Comparison of ENCODE assay signal across 8 cellular contexts in genomic region chr19:16470911-16471811, GRCh38. TPM values are rescaled to one million over a fixed set of nuclear protein-coding genes. Genes with fewer than 3 reads are reported as not detected.
DNase-seq lines count a peak whose midpoint lies in the region; ATAC-seq and TF ChIP-seq lines count a peak whose summit lies in the region.

No MANE protein-coding gene starts in this region.

- no peaks in the 10 kb centered on the region for H3K9me2 ChIP-seq in DOHH2 (replicated peaks; ENCODE audit: control insufficient read depth, low read length)

- H3K4me1 ChIP-seq in DOHH2 (ENCODE audit: control insufficient read depth, low read length) (peaks cover 29% of the 10 kb centered on the region), HUES48 (ENCODE audit: control insufficient read depth, insufficient read depth, low read length) (peaks cover 8% of the 10 kb centered on the region), prostate gland (replicated peaks) (peaks cover 4% of the 10 kb centered on the region)

- peak overlapping the region; percentile 80 for H3K4me2 ChIP-seq in DOHH2 (ENCODE audit: low read length)

- peak overlapping the region; percentile 50 for H3K9ac ChIP-seq in HUES48 (ENCODE audit: low read depth, low read length)

- peak; percentile 20 for ATAC-seq in GM21367 (IDR thresholded peaks at IDR 0.05; ENCODE audit: unreplicated experiment)
- peak; percentile 27 for ATAC-seq in activated T-helper 17 cell treated with anti-CD3 and anti-CD28 coated beads, Interleukin-2, amount 50 U/mL, for 72 hours (replicated peaks)

- H3K27me3 Mint-ChIP-seq in activated T-helper 17 cell treated with anti-CD3 and anti-CD28 coated beads, Interleukin-2, amount 50 U/mL, for 72 hours: no peaks in the 10 kb centered on the region
- peaks cover 20% of the 10 kb centered on the region for H3K27me3 Mint-ChIP-seq in glutamatergic neuron (ENCODE audit: unreplicated experiment)

- WGBS in prostate gland: under 1% methylated on average over 37 of the region's 67 CpGs

- peak overlapping the region; percentile 72 for H3K4me3 Mint-ChIP-seq in activated T-helper 17 cell treated with anti-CD3 and anti-CD28 coated beads, Interleukin-2, amount 50 U/mL, for 72 hours
- H3K4me3 Mint-ChIP-seq in glutamatergic neuron (ENCODE audit: unreplicated experiment): peak overlapping the region; percentile 92

- peak; percentile 36 for DNase-seq in glutamatergic neuron
- DNase-seq in prostate gland (ENCODE audit: low spot score): no peak
- DNase-seq in NCI-H128 (lab: John Stamatoyannopoulos, UW; ENCODE audit: unreplicated experiment): no peak
- no peak for DNase-seq in NCI-H1694 (lab: John Stamatoyannopoulos, UW)

- no peak for TF ChIP-seq CTCF in DOHH2 (IDR thresholded peaks at IDR 0.05; ENCODE audit: low read depth, low read length, poor library complexity, severe bottlenecking)
- TF ChIP-seq CTCF in glutamatergic neuron (IDR thresholded peaks at IDR 0.05; ENCODE audit: partially characterized antibody, unreplicated experiment): no peak
- no peak for TF ChIP-seq CTCF in prostate gland (IDR thresholded peaks at IDR 0.05)

- peaks cover 13% of the 10 kb centered on the region; the same call in 1 of the 2 replicates for H4K20me1 ChIP-seq in DOHH2 (ENCODE audit: control insufficient read depth, insufficient read depth, low read depth, low read length)

- H3K36me3 ChIP-seq in DOHH2 (ENCODE audit: control insufficient read depth, low read length) (peaks cover 12% of the 10 kb centered on the region; the same call in 1 of the 2 replicates), HUES48 (ENCODE audit: control insufficient read depth, insufficient read depth, low read length) (no peaks in the 10 kb centered on the region), prostate gland (no peaks in the 10 kb centered on the region)

- no peaks in the 10 kb centered on the region; the same call in 1 of the 2 replicates for H3K9me3 ChIP-seq in DOHH2 (ENCODE audit: control insufficient read depth, insufficient read depth, low read length)
- peaks cover 3% of the 10 kb centered on the region; the same call in 1 of the 2 replicates for H3K9me3 ChIP-seq in HUES48 (ENCODE audit: control insufficient read depth, insufficient read depth, low read length)
- no peaks in the 10 kb centered on the region for H3K9me3 ChIP-seq in prostate gland

- H3K4me1 Mint-ChIP-seq in activated T-helper 17 cell treated with anti-CD3 and anti-CD28 coated beads, Interleukin-2, amount 50 U/mL, for 72 hours: peaks cover 31% of the 10 kb centered on the region
- H3K4me1 Mint-ChIP-seq in glutamatergic neuron (ENCODE audit: low read depth, unreplicated experiment): peaks cover 30% of the 10 kb centered on the region

- H3K27me3 ChIP-seq in DOHH2 (ENCODE audit: control insufficient read depth, low read length): no peaks in the 10 kb centered on the region
- no peaks in the 10 kb centered on the region for H3K27me3 ChIP-seq in HUES48 (ENCODE audit: control insufficient read depth, insufficient read depth, low read length)
- H3K27me3 ChIP-seq in prostate gland (replicated peaks; ENCODE audit: insufficient read depth): no peaks in the 10 kb centered on the region

- H3K9me3 Mint-ChIP-seq in activated T-helper 17 cell treated with anti-CD3 and anti-CD28 coated beads, Interleukin-2, amount 50 U/mL, for 72 hours: no peaks in the 10 kb centered on the region
- peaks cover 7% of the 10 kb centered on the region for H3K9me3 Mint-ChIP-seq in glutamatergic neuron (ENCODE audit: unreplicated experiment)

- H3K27ac ChIP-seq in DOHH2 (ENCODE audit: low read depth, low read length) (peak overlapping the region; percentile 20; the same call in 1 of the 2 replicates), HUES48 (ENCODE audit: low read depth, low read length) (peak overlapping the region; percentile 83), prostate gland (peak overlapping the region; percentile 61 to 87)

- intact Hi-C loops in prostate gland (cut with DNase I): no loop called here

- no peak for TF ChIP-seq POLR2A in prostate gland (IDR thresholded peaks at IDR 0.05)

- peak overlapping the region; percentile 0 for H3K27ac Mint-ChIP-seq in activated T-helper 17 cell treated with anti-CD3 and anti-CD28 coated beads, Interleukin-2, amount 50 U/mL, for 72 hours
- peak overlapping the region; percentile 83 for H3K27ac Mint-ChIP-seq in glutamatergic neuron (ENCODE audit: unreplicated experiment)

- peaks cover 16% of the 10 kb centered on the region for H3K36me3 Mint-ChIP-seq in activated T-helper 17 cell treated with anti-CD3 and anti-CD28 coated beads, Interleukin-2, amount 50 U/mL, for 72 hours (ENCODE audit: low read depth)
- no peaks in the 10 kb centered on the region for H3K36me3 Mint-ChIP-seq in glutamatergic neuron (ENCODE audit: unreplicated experiment)

- peaks cover 56% of the 10 kb centered on the region for H3K79me2 ChIP-seq in DOHH2 (ENCODE audit: control insufficient read depth, low read length)

- H3F3A ChIP-seq in DOHH2 (ENCODE audit: control insufficient read depth, insufficient read depth): no peaks in the 10 kb centered on the region

- peak overlapping the region; percentile 90 for H3K4me3 ChIP-seq in DOHH2 (ENCODE audit: low read length)
- peak overlapping the region; percentile 90 for H3K4me3 ChIP-seq in HUES48 (ENCODE audit: low read depth, low read length)
- peak overlapping the region; percentile 78 to 97 for H3K4me3 ChIP-seq in prostate gland

RNA-seq across cellular contexts. Expression of gene EPS15L1, which starts 0.6 kb away (rescaled TPM):
- total RNA-seq in activated T-helper 17 cell treated with anti-CD3 and anti-CD28 coated beads, Interleukin-2, amount 50 U/mL, for 72 hours: 10 to 100 TPM; 35.6 to 45.0 TPM
- total RNA-seq in glutamatergic neuron (ENCODE audit: unreplicated experiment) (84.9 TPM), prostate gland (10 to 100 TPM; 18.4 to 30.4 TPM)

RNA-seq across cellular contexts. Expression of gene CALR3, which starts 24.8 kb away (rescaled TPM):
- not detected for total RNA-seq in activated T-helper 17 cell treated with anti-CD3 and anti-CD28 coated beads, Interleukin-2, amount 50 U/mL, for 72 hours
- total RNA-seq in glutamatergic neuron (ENCODE audit: unreplicated experiment) (not detected), prostate gland (10 to 100 TPM in 1 of 2 donors, under 1 TPM in 1; 0.91 to 10.1 TPM)

RNA-seq across cellular contexts. Expression of gene C19orf44, which starts 25.0 kb away (rescaled TPM):
- 1 to 10 TPM; 4.0 to 4.2 TPM for total RNA-seq in activated T-helper 17 cell treated with anti-CD3 and anti-CD28 coated beads, Interleukin-2, amount 50 U/mL, for 72 hours
- total RNA-seq in glutamatergic neuron (ENCODE audit: unreplicated experiment): 5.0 TPM
- total RNA-seq in prostate gland: 10 to 100 TPM in 1 of 2 donors, 1 to 10 TPM in 1; 8.0 to 13.7 TPM

Comparison
In these comparisons a context has a peak if more than half of its experiments do, and no peak if none do; other contexts are left out.
1. H3K27ac ChIP-seq: peak in every context shown above with its lines; median percentile 83 in HUES48; 74 in prostate gland; 20 in DOHH2.